ENCODE assay signal across 12 cellular contexts in the genomic region with DNA sequence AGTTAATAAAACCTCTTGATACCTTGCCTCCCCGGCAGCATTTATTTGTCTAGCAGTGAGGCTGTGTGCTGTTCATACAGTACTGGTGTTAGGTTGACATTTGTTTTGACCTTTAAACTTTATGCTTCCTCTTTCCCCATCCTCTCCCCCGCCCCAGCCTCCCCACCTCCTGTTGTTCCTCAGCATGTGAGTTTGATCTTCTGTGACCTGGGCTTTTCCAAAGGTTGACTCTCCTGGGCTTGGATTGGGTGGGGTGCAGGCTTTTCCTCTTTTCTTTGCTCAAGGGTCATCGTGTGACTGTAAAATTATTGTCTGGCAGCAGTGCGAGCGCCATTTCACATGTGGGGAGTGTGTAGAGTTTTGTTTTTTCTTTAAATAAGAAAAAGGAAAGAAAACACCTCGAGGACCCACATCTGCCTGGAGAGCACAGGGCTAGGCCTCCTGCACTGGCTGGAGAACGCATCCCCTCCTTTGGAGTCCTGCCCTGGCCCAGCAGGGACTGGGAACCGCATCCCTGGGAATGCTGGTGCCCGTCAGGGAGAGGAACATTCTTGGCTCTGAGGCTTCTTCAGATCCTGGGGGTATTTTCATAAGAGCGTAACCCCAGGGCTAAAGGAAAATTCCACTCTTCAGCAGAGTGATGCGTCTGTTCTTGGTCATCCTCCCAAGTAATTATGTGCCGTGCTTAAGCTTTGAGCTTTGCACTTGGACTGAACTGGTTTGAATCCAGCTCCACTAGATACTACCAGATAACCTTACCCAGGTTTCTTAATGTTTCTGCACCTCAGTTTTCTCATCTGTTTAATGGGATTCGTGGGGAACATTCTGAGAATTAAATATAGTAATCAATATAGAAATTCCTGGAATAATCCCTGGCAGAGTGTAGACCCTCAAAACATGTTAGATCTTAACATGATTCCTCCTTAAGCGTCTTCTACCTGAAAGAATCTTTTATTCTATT.
A peak's percentile ranks its signal among the peaks of the same experiment; 100 is the strongest.
DNase-seq lines count a peak whose midpoint lies in the region; ATAC-seq and TF ChIP-seq lines count a peak whose summit lies in the region.
"Had no signal": no experiment of that assay in that cellular context is flagged by ENCODE, and none has a peak within 500 bp of the region (broad histone marks: within the 10 kb centered on the region; RNA-seq: fewer than 3 reads in every experiment).

No MANE protein-coding gene starts in this region.

- H3K27ac Mint-ChIP-seq in activated naive CD8-positive, alpha-beta T cell treated with anti-CD3 and anti-CD28 coated beads, Interleukin-2, amount 50 U/mL, for 24 hours = no peak overlapping the region
- no peak overlapping the region for H3K27ac Mint-ChIP-seq in activated naive CD8-positive, alpha-beta T cell treated with anti-CD3 and anti-CD28 coated beads for 36 hours
- H3K27ac Mint-ChIP-seq in endothelial cell (ENCODE audit: unreplicated experiment) = peak overlapping the region; percentile 31
- no peak overlapping the region for H3K27ac Mint-ChIP-seq in activated naive CD4-positive, alpha-beta T cell treated with anti-CD3 and anti-CD28 coated beads for 36 hours
- H3K27ac Mint-ChIP-seq: activated naive CD8-positive, alpha-beta T cell treated with anti-CD3 and anti-CD28 coated beads, Interleukin-2, amount 10 ng/mL, durations not matched to agents 7 days and 5 days had no signal

- ATAC-seq in activated naive CD8-positive, alpha-beta T cell treated with anti-CD3 and anti-CD28 coated beads, Interleukin-2, amount 50 U/mL, for 24 hours = peak; percentile 50
- peak; percentile 40 for ATAC-seq in upper lobe of right lung
- ATAC-seq: PC-3 had no signal

- H3K4me3 ChIP-seq in mucosa of rectum (ENCODE audit: low read length in 2 of 2) = no peak overlapping the region
- no peak overlapping the region for H3K4me3 ChIP-seq in upper lobe of right lung

- no peak for DNase-seq in activated naive CD8-positive, alpha-beta T cell treated with anti-CD3 and anti-CD28 coated beads, Interleukin-2, amount 50 U/mL, for 24 hours
- DNase-seq in activated naive CD8-positive, alpha-beta T cell treated with anti-CD3 and anti-CD28 coated beads for 36 hours = no peak
- DNase-seq in endothelial cell (ENCODE audit: low spot score) (no peak), upper lobe of right lung (no peak), iPS-NIHi7 (ENCODE audit: extremely low spot score) (no peak), H4 (ENCODE audit: low spot score) (no peak)
- no peak for DNase-seq in activated naive CD4-positive, alpha-beta T cell treated with anti-CD3 and anti-CD28 coated beads for 36 hours
- DNase-seq: activated naive CD8-positive, alpha-beta T cell treated with anti-CD3 and anti-CD28 coated beads, Interleukin-2, amount 10 ng/mL, durations not matched to agents 7 days and 5 days; erythroblast; PC-3; stimulated activated CD4-positive, alpha-beta T cell treated with anti-CD3 and anti-CD28 coated beads, Interleukin-4, amount 100 ng/mL, for 1 hour had no signal

- peaks cover 2% of the 10 kb centered on the region for H3K36me3 Mint-ChIP-seq in activated naive CD8-positive, alpha-beta T cell treated with anti-CD3 and anti-CD28 coated beads, Interleukin-2, amount 50 U/mL, for 24 hours (ENCODE audit: low read depth)
- H3K36me3 Mint-ChIP-seq in activated naive CD8-positive, alpha-beta T cell treated with anti-CD3 and anti-CD28 coated beads for 36 hours = no peaks in the 10 kb centered on the region
- H3K36me3 Mint-ChIP-seq in endothelial cell (ENCODE audit: low read depth, unreplicated experiment) = peaks cover 40% of the 10 kb centered on the region
- no peaks in the 10 kb centered on the region for H3K36me3 Mint-ChIP-seq in activated naive CD4-positive, alpha-beta T cell treated with anti-CD3 and anti-CD28 coated beads for 36 hours (ENCODE audit: low read depth)

- H3K36me3 ChIP-seq in mucosa of rectum (ENCODE audit: control insufficient read depth in 2 of 2, insufficient read depth in 2 of 2, low read length in 2 of 2) (no peaks in the 10 kb centered on the region), upper lobe of right lung (no peaks in the 10 kb centered on the region)

- peaks cover 28% of the 10 kb centered on the region for H3K4me1 Mint-ChIP-seq in activated naive CD8-positive, alpha-beta T cell treated with anti-CD3 and anti-CD28 coated beads, Interleukin-2, amount 50 U/mL, for 24 hours
- H3K4me1 Mint-ChIP-seq in activated naive CD8-positive, alpha-beta T cell treated with anti-CD3 and anti-CD28 coated beads for 36 hours = peaks cover 4% of the 10 kb centered on the region
- H3K4me1 Mint-ChIP-seq in endothelial cell (ENCODE audit: unreplicated experiment) = peaks cover 75% of the 10 kb centered on the region
- H3K4me1 Mint-ChIP-seq in activated naive CD4-positive, alpha-beta T cell treated with anti-CD3 and anti-CD28 coated beads for 36 hours (ENCODE audit: low read depth) = peaks cover 2% of the 10 kb centered on the region

- H3K27me3 ChIP-seq in mucosa of rectum (ENCODE audit: control insufficient read depth in 2 of 2, insufficient read depth in 2 of 2, low read length in 2 of 2) (no peaks in the 10 kb centered on the region), upper lobe of right lung (no peaks in the 10 kb centered on the region)

- intact Hi-C loops in upper lobe of right lung (cut with DNase I) = no loop called here
- intact Hi-C loops in activated naive CD4-positive, alpha-beta T cell treated with anti-CD3 and anti-CD28 coated beads for 36 hours (cut with micrococcal nuclease) = no loop called here

- H3K9me3 ChIP-seq in mucosa of rectum (ENCODE audit: control insufficient read depth in 2 of 2, low read length in 2 of 2) (no peaks in the 10 kb centered on the region), upper lobe of right lung (no peaks in the 10 kb centered on the region)

- H3K9ac ChIP-seq in mucosa of rectum (ENCODE audit: low read depth in 1 of 2, low read length in 2 of 2) = no peak overlapping the region

- H3K27me3 Mint-ChIP-seq in activated naive CD8-positive, alpha-beta T cell treated with anti-CD3 and anti-CD28 coated beads, Interleukin-2, amount 50 U/mL, for 24 hours = peaks cover 18% of the 10 kb centered on the region
- H3K27me3 Mint-ChIP-seq in activated naive CD8-positive, alpha-beta T cell treated with anti-CD3 and anti-CD28 coated beads for 36 hours = peaks cover 24% of the 10 kb centered on the region
- H3K27me3 Mint-ChIP-seq in endothelial cell (ENCODE audit: unreplicated experiment) = peaks cover 6% of the 10 kb centered on the region
- H3K27me3 Mint-ChIP-seq in activated naive CD4-positive, alpha-beta T cell treated with anti-CD3 and anti-CD28 coated beads for 36 hours (ENCODE audit: low read depth) = peaks cover 16% of the 10 kb centered on the region

- peak overlapping the region; percentile 7 to 38 for H3K27ac ChIP-seq in mucosa of rectum (ENCODE audit: low read depth in 2 of 2, low read length in 2 of 2)
- H3K27ac ChIP-seq in upper lobe of right lung = peak overlapping the region; percentile 63

- no peak overlapping the region for H3K4me3 Mint-ChIP-seq in activated naive CD8-positive, alpha-beta T cell treated with anti-CD3 and anti-CD28 coated beads, Interleukin-2, amount 50 U/mL, for 24 hours
- no peak overlapping the region for H3K4me3 Mint-ChIP-seq in activated naive CD8-positive, alpha-beta T cell treated with anti-CD3 and anti-CD28 coated beads for 36 hours
- no peak overlapping the region for H3K4me3 Mint-ChIP-seq in endothelial cell (ENCODE audit: unreplicated experiment)
- H3K4me3 Mint-ChIP-seq in activated naive CD4-positive, alpha-beta T cell treated with anti-CD3 and anti-CD28 coated beads for 36 hours = no peak overlapping the region
- H3K4me3 Mint-ChIP-seq: activated naive CD8-positive, alpha-beta T cell treated with anti-CD3 and anti-CD28 coated beads, Interleukin-2, amount 10 ng/mL, durations not matched to agents 7 days and 5 days had no signal

- TF ChIP-seq CTCF in endothelial cell (IDR thresholded peaks at IDR 0.05; ENCODE audit: unreplicated experiment) = no peak
- no peak for TF ChIP-seq CTCF in upper lobe of right lung (IDR thresholded peaks at IDR 0.05)

- H3K9me3 Mint-ChIP-seq in activated naive CD8-positive, alpha-beta T cell treated with anti-CD3 and anti-CD28 coated beads, Interleukin-2, amount 50 U/mL, for 24 hours = no peaks in the 10 kb centered on the region
- H3K9me3 Mint-ChIP-seq in activated naive CD8-positive, alpha-beta T cell treated with anti-CD3 and anti-CD28 coated beads for 36 hours = no peaks in the 10 kb centered on the region
- H3K9me3 Mint-ChIP-seq in endothelial cell (ENCODE audit: unreplicated experiment) = no peaks in the 10 kb centered on the region
- H3K9me3 Mint-ChIP-seq in activated naive CD4-positive, alpha-beta T cell treated with anti-CD3 and anti-CD28 coated beads for 36 hours = no peaks in the 10 kb centered on the region
- H3K9me3 Mint-ChIP-seq: activated naive CD8-positive, alpha-beta T cell treated with anti-CD3 and anti-CD28 coated beads, Interleukin-2, amount 10 ng/mL, durations not matched to agents 7 days and 5 days had no signal

- CTCF ChIA-PET in activated naive CD4-positive, alpha-beta T cell treated with anti-CD3 and anti-CD28 coated beads for 36 hours (lab: Charles Lee) = no interaction called here

- peaks cover 12 to 19% of the 10 kb centered on the region in 2 donors for H3K4me1 ChIP-seq in mucosa of rectum (ENCODE audit: control insufficient read depth in 2 of 2, insufficient read depth in 2 of 2, low read length in 2 of 2)
- H3K4me1 ChIP-seq in upper lobe of right lung = peaks cover 26% of the 10 kb centered on the region
